Comparison of ENCODE assay signal across 13 cellular contexts in the genomic region with DNA sequence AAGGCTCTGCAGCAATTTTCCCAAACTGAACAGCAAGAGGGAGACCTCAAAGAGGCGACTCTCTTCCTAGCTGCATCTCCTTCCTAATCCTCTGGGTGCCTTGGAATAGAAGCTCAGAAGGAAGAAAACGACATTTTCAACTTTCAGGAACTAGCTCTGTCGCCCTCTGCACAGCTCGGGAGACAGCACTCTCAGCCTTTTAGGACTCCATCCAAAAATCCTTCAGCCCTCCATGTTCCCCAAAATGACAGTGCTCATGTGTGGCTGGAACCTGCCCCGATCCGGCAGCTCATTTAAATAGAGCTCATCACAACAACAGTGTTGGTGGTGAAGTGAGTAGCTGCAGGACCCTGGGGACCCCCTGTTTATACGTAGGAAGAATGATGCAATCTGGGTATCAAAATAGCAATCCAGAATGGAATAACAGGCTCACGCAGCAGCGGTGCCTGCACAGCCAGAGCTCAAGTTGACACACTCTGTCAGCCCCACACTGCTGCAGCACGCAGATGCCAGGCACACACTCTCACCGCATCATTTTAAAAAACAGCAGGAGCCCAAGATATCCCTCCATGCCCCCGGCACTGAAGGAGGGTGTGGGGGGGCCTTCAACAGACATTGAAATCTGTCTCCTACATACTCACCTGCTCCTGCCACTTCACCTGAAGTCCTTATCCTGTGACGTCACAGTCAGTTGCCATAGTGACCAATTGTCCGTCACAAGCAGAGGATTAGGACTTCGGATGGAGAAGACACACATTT. TPM values are rescaled to one million over a fixed set of nuclear protein-coding genes. Genes with fewer than 3 reads are reported as not detected.
DNase-seq lines count a peak whose midpoint lies in the region; FAIRE-seq and TF ChIP-seq lines count a peak whose summit lies in the region.
"Had no signal": no experiment of that assay in that cellular context is flagged by ENCODE, and none has a peak within 500 bp of the region (broad histone marks: within the 10 kb centered on the region; RNA-seq: fewer than 3 reads in every experiment).

No MANE protein-coding gene starts in this region.

- TF ChIP-seq POLR2A in uterus (IDR thresholded peaks at IDR 0.05), result no peak

- H3K4me3 ChIP-seq in BLaER1 (no peak overlapping the region), bronchial epithelial cell (ENCODE audit: low read depth, low read length) (no peak overlapping the region), iPS-20b (ENCODE audit: low read length) (no peak overlapping the region), ascending aorta (no peak overlapping the region), uterus (no peak overlapping the region)
- H3K4me3 ChIP-seq: adrenal gland, lung had no signal

- H3K27me3 ChIP-seq in BLaER1 (no peaks in the 10 kb centered on the region), bronchial epithelial cell (ENCODE audit: control insufficient read depth, insufficient read depth, low read length) (no peaks in the 10 kb centered on the region), iPS-20b (ENCODE audit: insufficient read depth, low read length) (no peaks in the 10 kb centered on the region), ascending aorta (no peaks in the 10 kb centered on the region), uterus (no peaks in the 10 kb centered on the region)
- H3K27me3 ChIP-seq: adrenal gland had no signal

- peak; percentile 50 for FAIRE-seq in bronchial epithelial cell (lab: Jason Lieb, UNC)

- intact Hi-C loops in ascending aorta (cut with DNase I) (no loop called here), uterus (cut with DNase I; ENCODE audit: low total_unique reads) (loop anchor here (10.0 kb wide), 1 partner anchor 856 kb away; no protein-coding TSS in a partner anchor)

- DNase-seq in NCI-H146 (lab: John Stamatoyannopoulos, UW), result peak; percentile 54
- no peak for DNase-seq in bronchial epithelial cell (ENCODE audit: low read depth)
- DNase-seq in ascending aorta (ENCODE audit: low spot score in 2 of 2), result no peak
- DNase-seq in NCI-H2081 (lab: John Stamatoyannopoulos, UW), result no peak
- no peak for DNase-seq in uterus
- no peak for DNase-seq in activated CD4-positive, alpha-beta T cell treated with anti-CD3 and anti-CD28 coated beads for 1 hour
- DNase-seq: KBM-7, NCI-H524 treated with DMSO at 0.1 percent for 48 hours had no signal

- TF ChIP-seq CTCF in bronchial epithelial cell (IDR thresholded peaks at IDR 0.05; ENCODE audit: insufficient read depth, low read length, severe bottlenecking), result no peak
- TF ChIP-seq CTCF in ascending aorta (IDR thresholded peaks at IDR 0.05), result no peak
- TF ChIP-seq CTCF in uterus (IDR thresholded peaks at IDR 0.05), result no peak

- H3K27ac ChIP-seq in BLaER1, result no peak overlapping the region
- no peak overlapping the region for H3K27ac ChIP-seq in iPS-20b (ENCODE audit: low read length)
- H3K27ac ChIP-seq in ascending aorta, result no peak overlapping the region
- no peak overlapping the region for H3K27ac ChIP-seq in uterus
- H3K27ac ChIP-seq: adrenal gland, VCaP had no signal

- peaks cover 12% of the 10 kb centered on the region for H3K4me1 ChIP-seq in BLaER1
- H3K4me1 ChIP-seq in iPS-20b (ENCODE audit: insufficient read depth, low read length), result no peaks in the 10 kb centered on the region; the same call in 1 of the 2 replicates
- H3K4me1 ChIP-seq in ascending aorta, result no peaks in the 10 kb centered on the region
- no peaks in the 10 kb centered on the region for H3K4me1 ChIP-seq in uterus
- H3K4me1 ChIP-seq: adrenal gland had no signal

- no peaks in the 10 kb centered on the region for H4K20me1 ChIP-seq in BLaER1

- H3K36me3 ChIP-seq in BLaER1 (no peaks in the 10 kb centered on the region), bronchial epithelial cell (ENCODE audit: control insufficient read depth, insufficient read depth, low read length) (no peaks in the 10 kb centered on the region), iPS-20b (ENCODE audit: insufficient read depth, low read depth, low read length) (no peaks in the 10 kb centered on the region), ascending aorta (no peaks in the 10 kb centered on the region), uterus (no peaks in the 10 kb centered on the region)
- H3K36me3 ChIP-seq: adrenal gland had no signal

- H3K9ac ChIP-seq in BLaER1 (no peak overlapping the region), iPS-20b (ENCODE audit: low read depth, low read length) (0 out of 2 replicates have a peak overlapping the region, but pooled peaks have one; percentile 22)

- H3K9me3 ChIP-seq in BLaER1 (no peaks in the 10 kb centered on the region), iPS-20b (ENCODE audit: insufficient read depth, low read depth, low read length) (no peaks in the 10 kb centered on the region), ascending aorta (no peaks in the 10 kb centered on the region), uterus (no peaks in the 10 kb centered on the region)
- H3K9me3 ChIP-seq: adrenal gland had no signal

- peak overlapping the region; percentile 36 for H3K4me2 ChIP-seq in BLaER1

RNA-seq across cellular contexts. Expression of gene TRIM66, which starts 24.1 kb away (rescaled TPM):
- total RNA-seq in bronchial epithelial cell (4.2 and 5.4 TPM in 2 replicates), ascending aorta (3.9 TPM), uterus (10 to 100 TPM in 2 of 4 donors, 1 to 10 TPM in 2; 7.4 to 18.2 (median 10.5) TPM)

RNA-seq across cellular contexts. Expression of gene RPL27A, which starts 24.2 kb away (rescaled TPM):
- total RNA-seq in bronchial epithelial cell (1,214 and 1,407 TPM in 2 replicates), ascending aorta (789 TPM), uterus (1,000 to 10,000 TPM in 2 of 4 donors, 100 to 1,000 TPM in 2; 505 to 3,151 (median 1,895) TPM)
